In the genomic region with DNA sequence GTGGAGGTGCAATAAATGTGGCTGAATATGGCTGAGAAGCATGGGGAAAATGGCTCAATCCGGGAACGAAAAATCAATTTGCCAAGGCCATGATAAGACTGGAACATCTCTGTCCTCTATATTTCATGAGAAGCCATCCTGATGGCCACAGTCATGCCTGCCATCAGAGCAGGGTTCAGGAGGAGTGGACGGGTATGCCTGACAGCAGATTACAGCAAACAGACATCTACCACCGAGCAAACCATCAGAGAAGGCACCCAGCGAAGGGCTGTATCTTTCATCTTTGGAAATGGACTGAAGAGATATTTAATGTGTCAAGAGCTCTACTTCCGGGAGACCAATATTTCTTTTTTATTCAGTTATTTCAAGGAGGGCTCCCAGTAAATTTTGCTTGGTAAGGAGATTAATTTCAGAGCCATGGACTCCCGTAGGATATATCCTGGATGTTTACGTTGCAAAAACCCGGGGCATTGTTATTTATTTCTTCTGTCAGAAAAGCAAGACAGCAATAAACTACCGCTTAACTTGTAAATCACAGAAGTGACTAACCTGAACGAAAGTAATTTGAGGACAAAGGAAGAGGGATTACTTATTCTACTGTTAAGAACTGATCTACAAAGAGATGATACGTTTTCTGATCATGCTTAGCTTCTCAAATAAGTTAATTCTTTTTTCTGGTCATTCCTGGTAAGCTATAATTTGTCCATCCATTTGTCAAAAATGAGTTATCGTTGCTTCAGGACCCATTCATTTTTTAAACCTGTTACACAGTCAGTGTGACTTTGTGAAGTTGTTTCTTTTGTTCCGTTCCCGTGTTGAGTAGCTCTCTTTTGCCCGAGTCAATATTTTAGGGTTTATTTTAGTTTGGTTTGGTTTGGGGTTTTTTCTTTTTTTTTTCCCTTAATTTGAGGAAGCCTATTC, we compare ENCODE assay signal across 8 cellular contexts.
A peak's percentile ranks its signal among the peaks of the same experiment; 100 is the strongest.
DNase-seq lines count a peak whose midpoint lies in the region; ATAC-seq and TF ChIP-seq lines count a peak whose summit lies in the region.

No MANE protein-coding gene starts in this region.

- H3K27ac Mint-ChIP-seq in activated naive CD8-positive, alpha-beta T cell treated with anti-CD3 and anti-CD28 coated beads, Interleukin-2, amount 10 ng/mL, durations not matched to agents 7 days and 5 days = peak overlapping the region; percentile 83

- DNase-seq in GM12864 (ENCODE audit: low read depth) (no peak), LHCN-M2 (ENCODE audit: low read depth) (peak; percentile 41), NK-92 (lab: John Stamatoyannopoulos, UW; ENCODE audit: unreplicated experiment) (no peak)
- no peak for DNase-seq in activated naive CD8-positive, alpha-beta T cell treated with anti-CD3 and anti-CD28 coated beads, Interleukin-2, amount 10 ng/mL, durations not matched to agents 7 days and 5 days

- no peaks in the 10 kb centered on the region for H3K27me3 ChIP-seq in skeletal muscle tissue (ENCODE audit: control insufficient read depth in 3 of 3, insufficient read depth in 3 of 3, low read length in 3 of 3)

- no peaks in the 10 kb centered on the region for H3K36me3 Mint-ChIP-seq in activated naive CD8-positive, alpha-beta T cell treated with anti-CD3 and anti-CD28 coated beads, Interleukin-2, amount 10 ng/mL, durations not matched to agents 7 days and 5 days

- peaks cover 46% of the 10 kb centered on the region for H3K4me1 Mint-ChIP-seq in activated naive CD8-positive, alpha-beta T cell treated with anti-CD3 and anti-CD28 coated beads, Interleukin-2, amount 10 ng/mL, durations not matched to agents 7 days and 5 days

- H3K4me3 Mint-ChIP-seq in activated naive CD8-positive, alpha-beta T cell treated with anti-CD3 and anti-CD28 coated beads, Interleukin-2, amount 10 ng/mL, durations not matched to agents 7 days and 5 days = peak overlapping the region; percentile 87

- POLR2A ChIA-PET in activated naive CD8-positive, alpha-beta T cell treated with anti-CD3 and anti-CD28 coated beads, Interleukin-2, amount 10 ng/mL, durations not matched to agents 7 days and 5 days (lab: Charles Lee) = interaction anchor here (0.7 to 9.1 kb wide), 11 partner anchors 9 to 95 kb away, joined by 3 to 179 read pairs (median 5); a partner anchor contains a TSS

- H3K9me3 ChIP-seq in iPS-18c (ENCODE audit: control insufficient read depth, insufficient read depth, low read length) (no peaks in the 10 kb centered on the region), skeletal muscle tissue (ENCODE audit: control insufficient read depth in 3 of 3, low read length in 3 of 3) (no peaks in the 10 kb centered on the region)

- peak overlapping the region; percentile 77 to 79 (median 79) for H3K9ac ChIP-seq in skeletal muscle tissue (ENCODE audit: low read depth in 1 of 3, low read length in 3 of 3)

- peak; percentile 9 for ATAC-seq in activated naive CD8-positive, alpha-beta T cell treated with anti-CD3 and anti-CD28 coated beads, Interleukin-2, amount 10 ng/mL, durations not matched to agents 7 days and 5 days (ENCODE audit: low read depth)
- ATAC-seq in GM21367 (IDR thresholded peaks at IDR 0.05; ENCODE audit: unreplicated experiment) (no peak), GM18502 (IDR thresholded peaks at IDR 0.05; ENCODE audit: poor library complexity, unreplicated experiment) (no peak)

- no peaks in the 10 kb centered on the region for H3K27me3 Mint-ChIP-seq in activated naive CD8-positive, alpha-beta T cell treated with anti-CD3 and anti-CD28 coated beads, Interleukin-2, amount 10 ng/mL, durations not matched to agents 7 days and 5 days

- peaks cover 8 to 15% (median 15%) of the 10 kb centered on the region in 3 donors for H3K4me1 ChIP-seq in skeletal muscle tissue (ENCODE audit: control insufficient read depth in 3 of 3, insufficient read depth in 3 of 3, low read length in 3 of 3)

- H3K4me3 ChIP-seq in GM12864 (ENCODE audit: low read depth, low read length) (peak overlapping the region; percentile 66), iPS-18c (ENCODE audit: insufficient read depth, low read depth, low read length) (peak overlapping the region; percentile 16; the same call in 1 of the 2 replicates), skeletal muscle tissue (ENCODE audit: low read length in 3 of 3) (peak overlapping the region; percentile 58 to 74 (median 67))

- no peaks in the 10 kb centered on the region for H3K9me3 Mint-ChIP-seq in activated naive CD8-positive, alpha-beta T cell treated with anti-CD3 and anti-CD28 coated beads, Interleukin-2, amount 10 ng/mL, durations not matched to agents 7 days and 5 days

- TF ChIP-seq CTCF in GM12864 (IDR thresholded peaks at IDR 0.05; ENCODE audit: low read depth, low read length, missing control alignments) = no peak

- H3K36me3 ChIP-seq in skeletal muscle tissue (ENCODE audit: control insufficient read depth in 3 of 3, insufficient read depth in 3 of 3, low read length in 3 of 3) = no peaks in the 10 kb centered on the region

- H3K27ac ChIP-seq in skeletal muscle tissue (ENCODE audit: low read depth, low read length) = peak overlapping the region; percentile 91

Comparison
In these comparisons a context has a peak if more than half of its experiments do, and no peak if none do; other contexts are left out.
1. H3K4me3 ChIP-seq: peak in every context shown above with its lines; median percentile 67 in skeletal muscle tissue; 66 in GM12864; 16 in iPS-18c.